ENCODE assay signal across 2 cellular contexts in genomic region chr11:9714540-9714939, GRCh38.
TF ChIP-seq lines count a peak whose summit lies in the region.

No MANE protein-coding gene starts in this region.

TF ChIP-seq in HepG2, 621 proteins besides CTCF, POLR2A, EP300 and RAD21:
- TF ChIP-seq, protein P1, sequence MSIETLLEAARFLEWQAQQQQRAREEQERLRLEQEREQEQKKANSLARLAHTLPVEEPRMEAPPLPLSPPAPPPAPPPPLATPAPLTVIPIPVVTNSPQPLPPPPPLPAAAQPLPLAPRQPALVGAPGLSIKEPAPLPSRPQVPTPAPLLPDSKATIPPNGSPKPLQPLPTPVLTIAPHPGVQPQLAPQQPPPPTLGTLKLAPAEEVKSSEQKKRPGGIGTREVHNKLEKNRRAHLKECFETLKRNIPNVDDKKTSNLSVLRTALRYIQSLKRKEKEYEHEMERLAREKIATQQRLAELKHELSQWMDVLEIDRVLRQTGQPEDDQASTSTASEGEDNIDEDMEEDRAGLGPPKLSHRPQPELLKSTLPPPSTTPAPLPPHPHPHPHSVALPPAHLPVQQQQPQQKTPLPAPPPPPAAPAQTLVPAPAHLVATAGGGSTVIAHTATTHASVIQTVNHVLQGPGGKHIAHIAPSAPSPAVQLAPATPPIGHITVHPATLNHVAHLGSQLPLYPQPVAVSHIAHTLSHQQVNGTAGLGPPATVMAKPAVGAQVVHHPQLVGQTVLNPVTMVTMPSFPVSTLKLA (IDR thresholded peaks at IDR 0.05), result no peak
- TF ChIP-seq, protein P2, sequence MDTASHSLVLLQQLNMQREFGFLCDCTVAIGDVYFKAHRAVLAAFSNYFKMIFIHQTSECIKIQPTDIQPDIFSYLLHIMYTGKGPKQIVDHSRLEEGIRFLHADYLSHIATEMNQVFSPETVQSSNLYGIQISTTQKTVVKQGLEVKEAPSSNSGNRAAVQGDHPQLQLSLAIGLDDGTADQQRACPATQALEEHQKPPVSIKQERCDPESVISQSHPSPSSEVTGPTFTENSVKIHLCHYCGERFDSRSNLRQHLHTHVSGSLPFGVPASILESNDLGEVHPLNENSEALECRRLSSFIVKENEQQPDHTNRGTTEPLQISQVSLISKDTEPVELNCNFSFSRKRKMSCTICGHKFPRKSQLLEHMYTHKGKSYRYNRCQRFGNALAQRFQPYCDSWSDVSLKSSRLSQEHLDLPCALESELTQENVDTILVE (CRISPR knock-in tag; IDR thresholded peaks at IDR 0.05), result no peak
- TF ChIP-seq MLX (CRISPR knock-in tag; IDR thresholded peaks at IDR 0.05) (no peak), ATAD3A (CRISPR knock-in tag; IDR thresholded peaks at IDR 0.05) (no peak), MAFK (conservative IDR thresholded peaks at IDR 0.05 in 1 of 2, IDR thresholded peaks at IDR 0.05 in 1 of 2; ENCODE audit: low read length in 2 of 2) (no peak), ZXDC (CRISPR knock-in tag; IDR thresholded peaks at IDR 0.05) (no peak), MAFG (CRISPR knock-in tag; IDR thresholded peaks at IDR 0.05) (no peak), HNRNPK (IDR thresholded peaks at IDR 0.05; ENCODE audit: low read depth, low read length, poor library complexity, severe bottlenecking) (no peak), ZNF792 (CRISPR knock-in tag; IDR thresholded peaks at IDR 0.05) (no peak), REXO4 (CRISPR knock-in tag; IDR thresholded peaks at IDR 0.05; ENCODE audit: borderline replicate concordance) (no peak)
- TF ChIP-seq, protein P3, sequence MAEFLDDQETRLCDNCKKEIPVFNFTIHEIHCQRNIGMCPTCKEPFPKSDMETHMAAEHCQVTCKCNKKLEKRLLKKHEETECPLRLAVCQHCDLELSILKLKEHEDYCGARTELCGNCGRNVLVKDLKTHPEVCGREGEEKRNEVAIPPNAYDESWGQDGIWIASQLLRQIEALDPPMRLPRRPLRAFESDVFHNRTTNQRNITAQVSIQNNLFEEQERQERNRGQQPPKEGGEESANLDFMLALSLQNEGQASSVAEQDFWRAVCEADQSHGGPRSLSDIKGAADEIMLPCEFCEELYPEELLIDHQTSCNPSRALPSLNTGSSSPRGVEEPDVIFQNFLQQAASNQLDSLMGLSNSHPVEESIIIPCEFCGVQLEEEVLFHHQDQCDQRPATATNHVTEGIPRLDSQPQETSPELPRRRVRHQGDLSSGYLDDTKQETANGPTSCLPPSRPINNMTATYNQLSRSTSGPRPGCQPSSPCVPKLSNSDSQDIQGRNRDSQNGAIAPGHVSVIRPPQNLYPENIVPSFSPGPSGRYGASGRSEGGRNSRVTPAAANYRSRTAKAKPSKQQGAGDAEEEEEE (CRISPR knock-in tag; IDR thresholded peaks at IDR 0.05; ENCODE audit: borderline replicate concordance), result no peak

TF ChIP-seq in WTC11, 78 proteins besides CTCF, POLR2A, EP300 and RAD21:
- TF ChIP-seq ZNF396 (CRISPR knock-in tag; IDR thresholded peaks at IDR 0.05; ENCODE audit: borderline replicate concordance) (no peak), SP1 (CRISPR knock-in tag; conservative IDR thresholded peaks at IDR 0.05) (no peak), TP53 (CRISPR knock-in tag; IDR thresholded peaks at IDR 0.05) (no peak), AR (CRISPR knock-in tag; IDR thresholded peaks at IDR 0.05) (no peak), NR2C2 (CRISPR knock-in tag; IDR thresholded peaks at IDR 0.05) (no peak), SMAD4 (CRISPR knock-in tag; IDR thresholded peaks at IDR 0.05) (no peak), ARID4B (CRISPR knock-in tag; IDR thresholded peaks at IDR 0.05; ENCODE audit: borderline replicate concordance) (no peak)
- TF ChIP-seq, protein P4, sequence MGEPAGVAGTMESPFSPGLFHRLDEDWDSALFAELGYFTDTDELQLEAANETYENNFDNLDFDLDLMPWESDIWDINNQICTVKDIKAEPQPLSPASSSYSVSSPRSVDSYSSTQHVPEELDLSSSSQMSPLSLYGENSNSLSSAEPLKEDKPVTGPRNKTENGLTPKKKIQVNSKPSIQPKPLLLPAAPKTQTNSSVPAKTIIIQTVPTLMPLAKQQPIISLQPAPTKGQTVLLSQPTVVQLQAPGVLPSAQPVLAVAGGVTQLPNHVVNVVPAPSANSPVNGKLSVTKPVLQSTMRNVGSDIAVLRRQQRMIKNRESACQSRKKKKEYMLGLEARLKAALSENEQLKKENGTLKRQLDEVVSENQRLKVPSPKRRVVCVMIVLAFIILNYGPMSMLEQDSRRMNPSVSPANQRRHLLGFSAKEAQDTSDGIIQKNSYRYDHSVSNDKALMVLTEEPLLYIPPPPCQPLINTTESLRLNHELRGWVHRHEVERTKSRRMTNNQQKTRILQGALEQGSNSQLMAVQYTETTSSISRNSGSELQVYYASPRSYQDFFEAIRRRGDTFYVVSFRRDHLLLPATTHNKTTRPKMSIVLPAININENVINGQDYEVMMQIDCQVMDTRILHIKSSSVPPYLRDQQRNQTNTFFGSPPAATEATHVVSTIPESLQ (CRISPR knock-in tag; IDR thresholded peaks at IDR 0.05), result no peak
- TF ChIP-seq, protein P5, sequence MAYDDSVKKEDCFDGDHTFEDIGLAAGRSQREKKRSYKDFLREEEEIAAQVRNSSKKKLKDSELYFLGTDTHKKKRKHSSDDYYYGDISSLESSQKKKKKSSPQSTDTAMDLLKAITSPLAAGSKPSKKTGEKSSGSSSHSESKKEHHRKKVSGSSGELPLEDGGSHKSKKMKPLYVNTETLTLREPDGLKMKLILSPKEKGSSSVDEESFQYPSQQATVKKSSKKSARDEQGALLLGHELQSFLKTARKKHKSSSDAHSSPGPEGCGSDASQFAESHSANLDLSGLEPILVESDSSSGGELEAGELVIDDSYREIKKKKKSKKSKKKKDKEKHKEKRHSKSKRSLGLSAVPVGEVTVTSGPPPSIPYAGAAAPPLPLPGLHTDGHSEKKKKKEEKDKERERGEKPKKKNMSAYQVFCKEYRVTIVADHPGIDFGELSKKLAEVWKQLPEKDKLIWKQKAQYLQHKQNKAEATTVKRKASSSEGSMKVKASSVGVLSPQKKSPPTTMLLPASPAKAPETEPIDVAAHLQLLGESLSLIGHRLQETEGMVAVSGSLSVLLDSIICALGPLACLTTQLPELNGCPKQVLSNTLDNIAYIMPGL (CRISPR knock-in tag; IDR thresholded peaks at IDR 0.05), result no peak
- TF ChIP-seq, protein P6, sequence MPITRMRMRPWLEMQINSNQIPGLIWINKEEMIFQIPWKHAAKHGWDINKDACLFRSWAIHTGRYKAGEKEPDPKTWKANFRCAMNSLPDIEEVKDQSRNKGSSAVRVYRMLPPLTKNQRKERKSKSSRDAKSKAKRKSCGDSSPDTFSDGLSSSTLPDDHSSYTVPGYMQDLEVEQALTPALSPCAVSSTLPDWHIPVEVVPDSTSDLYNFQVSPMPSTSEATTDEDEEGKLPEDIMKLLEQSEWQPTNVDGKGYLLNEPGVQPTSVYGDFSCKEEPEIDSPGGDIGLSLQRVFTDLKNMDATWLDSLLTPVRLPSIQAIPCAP (CRISPR knock-in tag; IDR thresholded peaks at IDR 0.05), result no peak
- TF ChIP-seq, protein P7, sequence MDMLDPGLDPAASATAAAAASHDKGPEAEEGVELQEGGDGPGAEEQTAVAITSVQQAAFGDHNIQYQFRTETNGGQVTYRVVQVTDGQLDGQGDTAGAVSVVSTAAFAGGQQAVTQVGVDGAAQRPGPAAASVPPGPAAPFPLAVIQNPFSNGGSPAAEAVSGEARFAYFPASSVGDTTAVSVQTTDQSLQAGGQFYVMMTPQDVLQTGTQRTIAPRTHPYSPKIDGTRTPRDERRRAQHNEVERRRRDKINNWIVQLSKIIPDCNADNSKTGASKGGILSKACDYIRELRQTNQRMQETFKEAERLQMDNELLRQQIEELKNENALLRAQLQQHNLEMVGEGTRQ (CRISPR knock-in tag; IDR thresholded peaks at IDR 0.05), result no peak
